In the genomic region with DNA sequence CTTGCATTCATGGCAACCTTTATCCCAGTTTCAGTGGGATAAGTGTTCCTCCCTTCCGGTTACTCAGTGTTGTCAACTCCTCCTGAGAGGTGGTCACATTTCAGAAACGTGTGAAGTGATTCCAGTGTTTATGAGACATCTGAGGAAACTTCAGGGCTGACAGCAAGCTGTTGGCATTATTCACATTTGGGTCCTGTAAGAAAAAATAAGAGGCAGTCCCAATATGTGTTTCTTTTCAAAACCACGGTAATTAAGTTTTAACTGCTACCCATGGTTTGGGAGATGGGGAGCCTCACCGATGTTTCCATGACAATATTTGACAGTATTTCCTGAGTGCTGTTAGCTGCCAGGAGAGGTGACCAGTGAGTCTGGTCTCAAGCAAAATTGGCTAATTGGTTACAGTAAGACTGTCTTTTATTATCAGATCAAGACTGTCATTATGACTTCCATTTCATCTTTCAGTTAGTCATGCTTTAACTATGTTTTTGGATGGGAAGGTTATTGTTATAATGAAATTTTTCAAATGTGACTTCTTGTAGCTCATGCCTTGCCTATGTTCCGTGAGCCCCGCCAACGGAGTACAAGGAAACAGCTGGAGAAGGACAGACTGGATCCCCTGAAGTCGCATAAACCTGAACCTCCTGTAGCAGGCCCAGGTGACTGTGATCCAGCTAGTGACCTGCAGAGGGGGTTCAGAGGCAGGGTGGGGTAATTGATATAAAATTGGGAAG, we compare ENCODE assay signal across 1 cellular context.
TF ChIP-seq lines count a peak whose summit lies in the region.

No MANE protein-coding gene starts in this region.

TF ChIP-seq in GM23338, 12 proteins besides CTCF, POLR2A, EP300 and RAD21:
- TF ChIP-seq, protein P1, sequence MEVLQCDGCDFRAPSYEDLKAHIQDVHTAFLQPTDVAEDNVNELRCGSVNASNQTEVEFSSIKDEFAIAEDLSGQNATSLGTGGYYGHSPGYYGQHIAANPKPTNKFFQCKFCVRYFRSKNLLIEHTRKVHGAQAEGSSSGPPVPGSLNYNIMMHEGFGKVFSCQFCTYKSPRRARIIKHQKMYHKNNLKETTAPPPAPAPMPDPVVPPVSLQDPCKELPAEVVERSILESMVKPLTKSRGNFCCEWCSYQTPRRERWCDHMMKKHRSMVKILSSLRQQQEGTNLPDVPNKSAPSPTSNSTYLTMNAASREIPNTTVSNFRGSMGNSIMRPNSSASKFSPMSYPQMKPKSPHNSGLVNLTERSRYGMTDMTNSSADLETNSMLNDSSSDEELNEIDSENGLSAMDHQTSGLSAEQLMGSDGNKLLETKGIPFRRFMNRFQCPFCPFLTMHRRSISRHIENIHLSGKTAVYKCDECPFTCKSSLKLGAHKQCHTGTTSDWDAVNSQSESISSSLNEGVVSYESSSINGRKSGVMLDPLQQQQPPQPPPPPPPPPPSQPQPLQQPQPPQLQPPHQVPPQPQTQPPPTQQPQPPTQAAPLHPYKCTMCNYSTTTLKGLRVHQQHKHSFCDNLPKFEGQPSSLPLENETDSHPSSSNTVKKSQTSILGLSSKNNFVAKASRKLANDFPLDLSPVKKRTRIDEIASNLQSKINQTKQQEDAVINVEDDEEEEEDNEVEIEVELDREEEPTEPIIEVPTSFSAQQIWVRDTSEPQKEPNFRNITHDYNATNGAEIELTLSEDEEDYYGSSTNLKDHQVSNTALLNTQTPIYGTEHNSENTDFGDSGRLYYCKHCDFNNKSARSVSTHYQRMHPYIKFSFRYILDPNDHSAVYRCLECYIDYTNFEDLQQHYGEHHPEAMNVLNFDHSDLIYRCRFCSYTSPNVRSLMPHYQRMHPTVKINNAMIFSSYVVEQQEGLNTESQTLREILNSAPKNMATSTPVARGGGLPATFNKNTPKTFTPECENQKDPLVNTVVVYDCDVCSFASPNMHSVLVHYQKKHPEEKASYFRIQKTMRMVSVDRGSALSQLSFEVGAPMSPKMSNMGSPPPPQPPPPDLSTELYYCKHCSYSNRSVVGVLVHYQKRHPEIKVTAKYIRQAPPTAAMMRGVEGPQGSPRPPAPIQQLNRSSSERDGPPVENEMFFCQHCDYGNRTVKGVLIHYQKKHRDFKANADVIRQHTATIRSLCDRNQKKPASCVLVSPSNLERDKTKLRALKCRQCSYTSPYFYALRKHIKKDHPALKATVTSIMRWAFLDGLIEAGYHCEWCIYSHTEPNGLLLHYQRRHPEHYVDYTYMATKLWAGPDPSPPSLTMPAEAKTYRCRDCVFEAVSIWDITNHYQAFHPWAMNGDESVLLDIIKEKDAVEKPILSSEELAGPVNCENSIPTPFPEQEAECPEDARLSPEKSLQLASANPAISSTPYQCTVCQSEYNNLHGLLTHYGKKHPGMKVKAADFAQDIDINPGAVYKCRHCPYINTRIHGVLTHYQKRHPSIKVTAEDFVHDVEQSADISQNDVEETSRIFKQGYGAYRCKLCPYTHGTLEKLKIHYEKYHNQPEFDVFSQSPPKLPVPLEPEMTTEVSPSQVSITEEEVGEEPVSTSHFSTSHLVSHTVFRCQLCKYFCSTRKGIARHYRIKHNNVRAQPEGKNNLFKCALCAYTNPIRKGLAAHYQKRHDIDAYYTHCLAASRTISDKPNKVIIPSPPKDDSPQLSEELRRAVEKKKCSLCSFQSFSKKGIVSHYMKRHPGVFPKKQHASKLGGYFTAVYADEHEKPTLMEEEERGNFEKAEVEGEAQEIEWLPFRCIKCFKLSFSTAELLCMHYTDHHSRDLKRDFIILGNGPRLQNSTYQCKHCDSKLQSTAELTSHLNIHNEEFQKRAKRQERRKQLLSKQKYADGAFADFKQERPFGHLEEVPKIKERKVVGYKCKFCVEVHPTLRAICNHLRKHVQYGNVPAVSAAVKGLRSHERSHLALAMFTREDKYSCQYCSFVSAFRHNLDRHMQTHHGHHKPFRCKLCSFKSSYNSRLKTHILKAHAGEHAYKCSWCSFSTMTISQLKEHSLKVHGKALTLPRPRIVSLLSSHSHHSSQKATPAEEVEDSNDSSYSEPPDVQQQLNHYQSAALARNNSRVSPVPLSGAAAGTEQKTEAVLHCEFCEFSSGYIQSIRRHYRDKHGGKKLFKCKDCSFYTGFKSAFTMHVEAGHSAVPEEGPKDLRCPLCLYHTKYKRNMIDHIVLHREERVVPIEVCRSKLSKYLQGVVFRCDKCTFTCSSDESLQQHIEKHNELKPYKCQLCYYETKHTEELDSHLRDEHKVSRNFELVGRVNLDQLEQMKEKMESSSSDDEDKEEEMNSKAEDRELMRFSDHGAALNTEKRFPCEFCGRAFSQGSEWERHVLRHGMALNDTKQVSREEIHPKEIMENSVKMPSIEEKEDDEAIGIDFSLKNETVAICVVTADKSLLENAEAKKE (CRISPR knock-in tag; IDR thresholded peaks at IDR 0.05), result no peak
- TF ChIP-seq ZNF114 (CRISPR knock-in tag; IDR thresholded peaks at IDR 0.05) (no peak), ZNF331 (CRISPR knock-in tag; IDR thresholded peaks at IDR 0.05; ENCODE audit: low read depth) (no peak), STAT1 (IDR thresholded peaks at IDR 0.05; ENCODE audit: unreplicated experiment) (no peak), NANOG (IDR thresholded peaks at IDR 0.05; ENCODE audit: borderline replicate concordance) (no peak), EZH2 (IDR thresholded peaks at IDR 0.05; ENCODE audit: low read depth, unreplicated experiment) (no peak), CREB1 (CRISPR knock-in tag; IDR thresholded peaks at IDR 0.05; ENCODE audit: low read depth) (no peak), JUNB (IDR thresholded peaks at IDR 0.05; ENCODE audit: unreplicated experiment) (no peak), POLR2AphosphoS5 (IDR thresholded peaks at IDR 0.05; ENCODE audit: low read depth) (no peak), EZH2phosphoT487 (IDR thresholded peaks at IDR 0.05; ENCODE audit: unreplicated experiment) (no peak)
- TF ChIP-seq, protein P2, sequence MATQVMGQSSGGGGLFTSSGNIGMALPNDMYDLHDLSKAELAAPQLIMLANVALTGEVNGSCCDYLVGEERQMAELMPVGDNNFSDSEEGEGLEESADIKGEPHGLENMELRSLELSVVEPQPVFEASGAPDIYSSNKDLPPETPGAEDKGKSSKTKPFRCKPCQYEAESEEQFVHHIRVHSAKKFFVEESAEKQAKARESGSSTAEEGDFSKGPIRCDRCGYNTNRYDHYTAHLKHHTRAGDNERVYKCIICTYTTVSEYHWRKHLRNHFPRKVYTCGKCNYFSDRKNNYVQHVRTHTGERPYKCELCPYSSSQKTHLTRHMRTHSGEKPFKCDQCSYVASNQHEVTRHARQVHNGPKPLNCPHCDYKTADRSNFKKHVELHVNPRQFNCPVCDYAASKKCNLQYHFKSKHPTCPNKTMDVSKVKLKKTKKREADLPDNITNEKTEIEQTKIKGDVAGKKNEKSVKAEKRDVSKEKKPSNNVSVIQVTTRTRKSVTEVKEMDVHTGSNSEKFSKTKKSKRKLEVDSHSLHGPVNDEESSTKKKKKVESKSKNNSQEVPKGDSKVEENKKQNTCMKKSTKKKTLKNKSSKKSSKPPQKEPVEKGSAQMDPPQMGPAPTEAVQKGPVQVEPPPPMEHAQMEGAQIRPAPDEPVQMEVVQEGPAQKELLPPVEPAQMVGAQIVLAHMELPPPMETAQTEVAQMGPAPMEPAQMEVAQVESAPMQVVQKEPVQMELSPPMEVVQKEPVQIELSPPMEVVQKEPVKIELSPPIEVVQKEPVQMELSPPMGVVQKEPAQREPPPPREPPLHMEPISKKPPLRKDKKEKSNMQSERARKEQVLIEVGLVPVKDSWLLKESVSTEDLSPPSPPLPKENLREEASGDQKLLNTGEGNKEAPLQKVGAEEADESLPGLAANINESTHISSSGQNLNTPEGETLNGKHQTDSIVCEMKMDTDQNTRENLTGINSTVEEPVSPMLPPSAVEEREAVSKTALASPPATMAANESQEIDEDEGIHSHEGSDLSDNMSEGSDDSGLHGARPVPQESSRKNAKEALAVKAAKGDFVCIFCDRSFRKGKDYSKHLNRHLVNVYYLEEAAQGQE (IDR thresholded peaks at IDR 0.05; ENCODE audit: unreplicated experiment), result no peak
- TF ChIP-seq, protein P3, sequence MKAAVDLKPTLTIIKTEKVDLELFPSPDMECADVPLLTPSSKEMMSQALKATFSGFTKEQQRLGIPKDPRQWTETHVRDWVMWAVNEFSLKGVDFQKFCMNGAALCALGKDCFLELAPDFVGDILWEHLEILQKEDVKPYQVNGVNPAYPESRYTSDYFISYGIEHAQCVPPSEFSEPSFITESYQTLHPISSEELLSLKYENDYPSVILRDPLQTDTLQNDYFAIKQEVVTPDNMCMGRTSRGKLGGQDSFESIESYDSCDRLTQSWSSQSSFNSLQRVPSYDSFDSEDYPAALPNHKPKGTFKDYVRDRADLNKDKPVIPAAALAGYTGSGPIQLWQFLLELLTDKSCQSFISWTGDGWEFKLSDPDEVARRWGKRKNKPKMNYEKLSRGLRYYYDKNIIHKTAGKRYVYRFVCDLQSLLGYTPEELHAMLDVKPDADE (IDR thresholded peaks at IDR 0.05), result no peak
